ENCODE assay signal across 37 cellular contexts in genomic region chr18:36273347-36273746, GRCh38. TPM values are rescaled to one million over a fixed set of nuclear protein-coding genes. Genes with fewer than 3 reads are reported as not detected.
"Had no signal": no experiment of that assay in that cellular context is flagged by ENCODE, and none has a peak within 500 bp of the region (broad histone marks: within the 10 kb centered on the region; RNA-seq: fewer than 3 reads in every experiment).

No MANE protein-coding gene starts in this region.

- DNase-seq: activated effector memory CD4-positive, alpha-beta T cell treated with anti-CD3 and anti-CD28 coated beads, Interleukin-2, amount 50 U/mL, for 16 hours; activated effector memory CD4-positive, alpha-beta T cell treated with Interleukin-2 at 50 U/mL for 16 hours; activated gamma-delta T cell; activated gamma-delta T cell treated with Interleukin-2 at 50 U/mL for 16 hours; activated naive CD4-positive, alpha-beta T cell; activated naive CD4-positive, alpha-beta T cell treated with anti-CD3 and anti-CD28 coated beads for 36 hours; activated naive CD4-positive, alpha-beta T cell treated with anti-CD3 and anti-CD28 coated beads, Interleukin-2, amount 10 ng/mL, durations not matched to agents 7 days and 5 days; activated naive CD4-positive, alpha-beta T cell treated with anti-CD3 and anti-CD28 coated beads, Interleukin-2, amount 50 U/mL, for 16 hours; activated naive CD4-positive, alpha-beta T cell treated with Interleukin-2 at 50 U/mL for 16 hours; activated naive CD8-positive, alpha-beta T cell treated with anti-CD3 and anti-CD28 coated beads for 36 hours; activated naive CD8-positive, alpha-beta T cell treated with anti-CD3 and anti-CD28 coated beads, Interleukin-2, amount 10 ng/mL, durations not matched to agents 7 days and 5 days; activated naive CD8-positive, alpha-beta T cell treated with anti-CD3 and anti-CD28 coated beads, Interleukin-2, amount 50 U/mL, for 24 hours; activated T-cell treated with anti-CD3 and anti-CD28 coated beads for 4 hours; activated T-cell treated with anti-CD3 and anti-CD28 coated beads, Interleukin-2, amount 50 U/mL, for 1 hour; activated T-cell treated with anti-CD3 and anti-CD28 coated beads, Interleukin-2, amount 50 U/mL, for 24 hours; activated T-cell treated with anti-CD3 and anti-CD28 coated beads, Interleukin-2, amount 50 U/mL, for 4 hours; activated T-cell treated with anti-CD3 and anti-CD28 coated beads, Interleukin-2, amount 50 U/mL, for 48 hours; activated T-cell treated with anti-CD3 and anti-CD28 coated beads, Interleukin-2, amount 50 U/mL, for 72 hours; adrenal gland; amniotic stem cell; amygdala; anterior cingulate cortex; aorta; body of pancreas; brain microvascular endothelial cell; caudate nucleus; central memory CD4-positive, alpha-beta T cell; cerebellar nuclear complex had no signal

- H3K36me3 ChIP-seq: ascending aorta, brain microvascular endothelial cell, breast epithelium, cardiac muscle cell had no signal

- H3K27me3 ChIP-seq: adrenal gland, ascending aorta, body of pancreas, brain microvascular endothelial cell, cardiac muscle cell had no signal

- FAIRE-seq: astrocyte, bronchial epithelial cell had no signal

- H3K27ac ChIP-seq: adrenal gland, ascending aorta, body of pancreas, brain microvascular endothelial cell, breast epithelium, cardiac muscle cell had no signal

- H3K4me3 ChIP-seq: adrenal gland, ascending aorta, body of pancreas, breast epithelium, cardiac muscle cell had no signal

- H3K9me3 ChIP-seq: adrenal gland, ascending aorta, body of pancreas, breast epithelium had no signal

- ATAC-seq: activated naive CD4-positive, alpha-beta T cell treated with anti-CD3 and anti-CD28 coated beads, Interleukin-2, amount 50 U/mL, for 72 hours; activated naive CD8-positive, alpha-beta T cell treated with anti-CD3 and anti-CD28 coated beads, Interleukin-2, amount 50 U/mL, for 24 hours; activated T-cell treated with anti-CD3 and anti-CD28 coated beads, Interleukin-2, amount 50 U/mL, for 4 hours; activated T-cell treated with anti-CD3 and anti-CD28 coated beads, Interleukin-2, amount 50 U/mL, for 72 hours; activated T-helper 17 cell treated with anti-CD3 and anti-CD28 coated beads, Interleukin-2, amount 50 U/mL, for 72 hours; body of pancreas had no signal

- H3K4me1 ChIP-seq: adrenal gland, ascending aorta, body of pancreas, breast epithelium had no signal

RNA-seq across cellular contexts. Expression of gene FHOD3, which starts 24.2 kb away (rescaled TPM):
- total RNA-seq: activated naive CD4-positive, alpha-beta T cell treated with anti-CD3 and anti-CD28 coated beads for 36 hours; activated naive CD4-positive, alpha-beta T cell treated with anti-CD3 and anti-CD28 coated beads, Interleukin-2, amount 50 U/mL, for 72 hours; activated naive CD8-positive, alpha-beta T cell treated with anti-CD3 and anti-CD28 coated beads for 36 hours; activated naive CD8-positive, alpha-beta T cell treated with anti-CD3 and anti-CD28 coated beads, Interleukin-2, amount 10 ng/mL, durations not matched to agents 7 days and 5 days; activated T-helper 1 cell treated with anti-CD3 and anti-CD28 coated beads, Interleukin-12 subunit alpha, Interleukin-12 subunit beta, Interleukin-2, Interleukin-4 antibody, amounts not matched to agents 30 ng/mL and 10 ng/mL and 1 ng/mL, durations not matched to agents 14 hours and 24 hours and 36 hours; activated T-helper 17 cell treated with anti-CD3 and anti-CD28 coated beads, Interleukin-2, amount 50 U/mL, for 72 hours; activated T-helper 2 cell treated with anti-CD3 and anti-CD28 coated beads, Interferon-gamma antibody, Interleukin-2, Interleukin-4, amounts not matched to agents 10 μg/mL and 5 μg/mL and 100 μg/mL, durations not matched to agents 14 hours and 24 hours and 36 hours had no signal
